ENCODE assay signal across 9 cellular contexts in genomic region chr7:99928994-99929729, GRCh38. TPM values are rescaled to one million over a fixed set of nuclear protein-coding genes. Genes with fewer than 3 reads are reported as not detected.
DNase-seq lines count a peak whose midpoint lies in the region; ATAC-seq, FAIRE-seq and TF ChIP-seq lines count a peak whose summit lies in the region.
"Had no signal": no experiment of that assay in that cellular context is flagged by ENCODE, and none has a peak within 500 bp of the region (broad histone marks: within the 10 kb centered on the region; RNA-seq: fewer than 3 reads in every experiment).

Gene GJC3 (minus strand): TSS chr7:99929620. CDS start chr7:99929620, 0 bp downstream.

- H3K4ac ChIP-seq in IMR-90 (ENCODE audit: low read depth, low read length): no peak within 1 kb of the TSS

- no peak for TF ChIP-seq POLR2A in IMR-90 (IDR thresholded peaks at IDR 0.05; ENCODE audit: low read depth, low read length)
- TF ChIP-seq POLR2A in ovary (IDR thresholded peaks at IDR 0.05): no peak

- peaks cover 1% of the 10 kb centered on the region for H3K27me3 Mint-ChIP-seq in activated naive CD4-positive, alpha-beta T cell treated with anti-CD3 and anti-CD28 coated beads, Interleukin-2, amount 50 U/mL, for 24 hours

- in situ Hi-C loops in IMR-90 (cut with MboI; ENCODE audit: low sequenced_read_pairs): no loop called here

- no peaks in the 10 kb centered on the region for H3K36me3 Mint-ChIP-seq in activated naive CD4-positive, alpha-beta T cell treated with anti-CD3 and anti-CD28 coated beads, Interleukin-2, amount 50 U/mL, for 24 hours

- no peaks in the 10 kb centered on the region for H3K9me3 ChIP-seq in IMR-90 (ENCODE audit: control insufficient read depth, insufficient read depth, low read length)
- no peaks in the 10 kb centered on the region for H3K9me3 ChIP-seq in ovary

- no TSS peak for BruUV-seq in IMR-90 (replicated peaks; lab: Mats Ljungman, UMichigan)

- TF ChIP-seq CTCF in D721Med (IDR thresholded peaks at IDR 0.05; ENCODE audit: insufficient read depth, missing control alignments): peak; percentile 30
- peak; percentile 38 for TF ChIP-seq CTCF in IMR-90 (conservative IDR thresholded peaks at IDR 0.05; ENCODE audit: low read depth, low read length)
- TF ChIP-seq CTCF in ovary (IDR thresholded peaks at IDR 0.05): no peak

- CTCF ChIA-PET in IMR-90 (lab: Yijun Ruan, JAX): interaction anchor here (1.4 kb wide), 1 partner anchor 8 kb away, joined by 5 read pairs; no protein-coding TSS in a partner anchor

- WGBS in IMR-90 (ENCODE audit: extremely low coverage in 2 of 2, insufficient read length in 1 of 2), 2 experiments: 2% methylated on average over 7 of the region's 22 CpGs; no CpG with 5 or more reads in 1 of the 2 experiments
- WGBS in ovary, 3 donors: 17 to 19% (median 17%) methylated on average over 22 of the region's 22 CpGs

- H3K4me1 ChIP-seq in IMR-90 (ENCODE audit: control insufficient read depth, insufficient read depth, low read length) (no peaks in the 10 kb centered on the region), ovary (ENCODE audit: insufficient read depth) (no peaks in the 10 kb centered on the region)

- no peak within 1 kb of the TSS for H2BK20ac ChIP-seq in IMR-90 (ENCODE audit: low read depth, low read length)

- peak; percentile 36; the same call in 1 of the 2 replicates for TF ChIP-seq RAD21 in IMR-90 (IDR thresholded peaks at IDR 0.05; ENCODE audit: low read length)

- peak within 1 kb of the TSS; percentile 75 for H3K4me3 Mint-ChIP-seq in activated naive CD4-positive, alpha-beta T cell treated with anti-CD3 and anti-CD28 coated beads, Interleukin-2, amount 50 U/mL, for 24 hours
- H3K4me3 Mint-ChIP-seq: activated B cell treated with CpG ODN at 0.5 μM for 24 hours had no signal

- H2AK5ac ChIP-seq in IMR-90 (ENCODE audit: low read depth, low read length): no peak within 1 kb of the TSS

- POLR2A ChIA-PET in IMR-90 (lab: Charles Lee; ENCODE audit: unreplicated experiment): interaction anchor here (0.5 kb wide), 1 partner anchor 34 kb away, joined by 6 read pairs; no protein-coding TSS in a partner anchor

- peaks cover 21% of the 10 kb centered on the region for H3K27me3 ChIP-seq in IMR-90 (ENCODE audit: control insufficient read depth, insufficient read depth, low read length)
- H3K27me3 ChIP-seq in ovary: no peaks in the 10 kb centered on the region

- dilution Hi-C loops in IMR-90 (cut with HindIII; ENCODE audit: low sequenced_read_pairs, unreplicated experiment): no loop called here

- no peaks in the 10 kb centered on the region for H3K9me1 ChIP-seq in IMR-90 (ENCODE audit: insufficient read depth, low read length)

- peak within 1 kb of the TSS; percentile 59 for H3K4me2 ChIP-seq in IMR-90 (ENCODE audit: low read depth, low read length)

- intact Hi-C loops in IMR-90 (cut with micrococcal nuclease): loop anchor here (10.0 kb wide), 1 partner anchor 126 kb away; no protein-coding TSS in a partner anchor
- intact Hi-C loops in head of caudate nucleus (cut with DNase I): no loop called here
- intact Hi-C loops in ovary (cut with DNase I): no loop called here

- H3K27ac ChIP-seq in IMR-90 (ENCODE audit: insufficient read depth, low read length) (no peak within 1 kb of the TSS), ovary (no peak within 1 kb of the TSS)

- H3K9me3 Mint-ChIP-seq in activated naive CD4-positive, alpha-beta T cell treated with anti-CD3 and anti-CD28 coated beads, Interleukin-2, amount 50 U/mL, for 24 hours: no peaks in the 10 kb centered on the region
- H3K9me3 Mint-ChIP-seq: activated B cell treated with CpG ODN at 0.5 μM for 24 hours had no signal

- peak within 1 kb of the TSS; percentile 37 for H2AK9ac ChIP-seq in IMR-90 (replicated peaks; ENCODE audit: low read depth, low read length, poor library complexity)

- no peak within 1 kb of the TSS for H2BK120ac ChIP-seq in IMR-90 (ENCODE audit: low read depth, low read length)

- H3K4me1 Mint-ChIP-seq in activated naive CD4-positive, alpha-beta T cell treated with anti-CD3 and anti-CD28 coated beads, Interleukin-2, amount 50 U/mL, for 24 hours: peaks cover 28% of the 10 kb centered on the region

- H2BK5ac ChIP-seq in IMR-90 (ENCODE audit: low read depth, low read length, poor library complexity, severe bottlenecking): no peak within 1 kb of the TSS

- H3K14ac ChIP-seq in IMR-90 (replicated peaks; ENCODE audit: low read depth, low read length): 0 out of 2 replicates have a peak within 1 kb of the TSS, but pooled peaks have one; percentile 35

- H3K23ac ChIP-seq in IMR-90 (ENCODE audit: low read depth, low read length): no peak within 1 kb of the TSS

- H3K9ac ChIP-seq in IMR-90 (ENCODE audit: low read depth, low read length): peak within 1 kb of the TSS; percentile 32; the same call in 1 of the 2 replicates

- no peak for FAIRE-seq in D721Med (lab: Jason Lieb, UNC)

- H3K56ac ChIP-seq in IMR-90 (ENCODE audit: extremely low read depth, insufficient read depth, low read length): no peak within 1 kb of the TSS; the same call in 1 of the 2 replicates

- no peak for DNase-seq in D721Med (ENCODE audit: insufficient read length, low spot score)
- DNase-seq in IMR-90: peak; percentile 52
- peak; percentile 87 for DNase-seq in OCI-M1 (lab: John Stamatoyannopoulos, UW)
- peak in 41 of 42 donors; percentile 13 to 78 (median 45) for DNase-seq in head of caudate nucleus
- peak in 4 of 5 donors; percentile 14 to 46 (median 24) for DNase-seq in ovary
- DNase-seq: activated B cell treated with CpG ODN at 0.5 μM for 24 hours had no signal

- H2AFZ ChIP-seq in IMR-90 (replicated peaks; ENCODE audit: low read length, poor library complexity): peak within 1 kb of the TSS; percentile 61

- no peak within 1 kb of the TSS for H4K8ac ChIP-seq in IMR-90 (ENCODE audit: low read depth in 2 of 2, low read length in 2 of 2)

- no peak within 1 kb of the TSS for H4K5ac ChIP-seq in IMR-90 (ENCODE audit: low read depth, low read length)

- TF ChIP-seq EP300 in ovary (IDR thresholded peaks at IDR 0.05): no peak

- H2BK15ac ChIP-seq in IMR-90 (ENCODE audit: low read depth, low read length): no peak within 1 kb of the TSS; the same call in 2 of the 3 replicates

- H3K27ac Mint-ChIP-seq in activated naive CD4-positive, alpha-beta T cell treated with anti-CD3 and anti-CD28 coated beads, Interleukin-2, amount 50 U/mL, for 24 hours: peak within 1 kb of the TSS; percentile 77
- H3K27ac Mint-ChIP-seq: activated B cell treated with CpG ODN at 0.5 μM for 24 hours had no signal

- H4K20me1 ChIP-seq in IMR-90 (ENCODE audit: insufficient read depth, low read length): no peaks in the 10 kb centered on the region

- no peak within 1 kb of the TSS for H3K18ac ChIP-seq in IMR-90 (ENCODE audit: low read depth, low read length)

- no peaks in the 10 kb centered on the region for H3K79me1 ChIP-seq in IMR-90 (ENCODE audit: low read depth in 1 of 2, low read length in 2 of 2)

- H3K4me3 ChIP-seq in IMR-90 (ENCODE audit: insufficient read depth, low read depth, low read length) (peak within 1 kb of the TSS; percentile 16; the same call in 1 of the 2 replicates), ovary (peak within 1 kb of the TSS; percentile 16)

- ATAC-seq in IMR-90 (ENCODE audit: low read depth) (peak; percentile 91), HG03045 (IDR thresholded peaks at IDR 0.05; ENCODE audit: unreplicated experiment) (no peak), GM21786 (IDR thresholded peaks at IDR 0.05; ENCODE audit: unreplicated experiment) (no peak)

- no peaks in the 10 kb centered on the region for H3K36me3 ChIP-seq in IMR-90 (ENCODE audit: control insufficient read depth, insufficient read depth, low read length)
- H3K36me3 ChIP-seq in ovary: no peaks in the 10 kb centered on the region

- H4K91ac ChIP-seq in IMR-90 (ENCODE audit: insufficient read depth, low read depth, low read length): no peak within 1 kb of the TSS

TF ChIP-seq in IMR-90, 13 proteins besides CTCF, POLR2A, EP300 and RAD21:
- TF ChIP-seq CEBPB (IDR thresholded peaks at IDR 0.05; ENCODE audit: low read depth, low read length) (no peak), CHD1 (IDR thresholded peaks at IDR 0.05; ENCODE audit: low read depth, low read length) (no peak), NFE2L2 (IDR thresholded peaks at IDR 0.05; ENCODE audit: low read depth, low read length) (no peak), SMC3 (IDR thresholded peaks at IDR 0.05; ENCODE audit: low read depth, low read length) (0 out of 2 replicates have a peak, but pooled peaks have one; percentile 5), MAFK (IDR thresholded peaks at IDR 0.05; ENCODE audit: low read depth, low read length) (no peak), ELK1 (IDR thresholded peaks at IDR 0.05; ENCODE audit: borderline replicate concordance, low read depth, low read length) (no peak)

RNA-seq across cellular contexts. Expression of gene GJC3, which starts in this region (rescaled TPM):
- total RNA-seq in IMR-90 (2012; rRNA removed) (not detected in 2 replicates), ovary (1 to 10 TPM in 1 of 7 donors, under 1 TPM in 3, not detected in 3; 0.18 to 1.3 (median 0.29) TPM)
- polyA plus RNA-seq in IMR-90 (2012; rRNA removed) (not detected in 2 replicates), ovary (under 1 TPM; 0.42 to 0.45 TPM)
- not detected in 2 replicates for polyA plus RNA-seq in IMR-90 (2012; cell fraction: cytosol; rRNA removed)
- not detected in 2 replicates for polyA plus RNA-seq in IMR-90 (2012; cell fraction: nucleus; rRNA removed; ENCODE audit: low replicate concordance)
- total RNA-seq: activated B cell treated with CpG ODN at 0.5 μM for 24 hours had no signal

Comparison
In these comparisons a context has a peak if more than half of its experiments do, and no peak if none do; other contexts are left out.
1. Peak in DNase-seq, ATAC-seq, H3K4me3 ChIP-seq, H3K9ac ChIP-seq and H3K4me2 ChIP-seq in IMR-90; RNA of the gene not detected or under 1 TPM.
2. CTCF ChIP-seq: peak in D721Med (single experiment) and IMR-90 (single experiment); none in ovary (0 of 3).